ENCODE assay signal across 18 cellular contexts in genomic region chr12:77299001-77299400, GRCh38.
"Had no signal": no experiment of that assay in that cellular context is flagged by ENCODE, and none has a peak within 500 bp of the region (broad histone marks: within the 10 kb centered on the region; RNA-seq: fewer than 3 reads in every experiment).

No MANE protein-coding gene starts in this region.

- H3K4me1 ChIP-seq: tibial artery, vagina had no signal

- H3K4me3 Mint-ChIP-seq: activated naive CD8-positive, alpha-beta T cell treated with anti-CD3 and anti-CD28 coated beads, Interleukin-2, amount 50 U/mL, for 24 hours; activated T-cell treated with anti-CD3 and anti-CD28 coated beads, Interleukin-2, amount 50 U/mL, for 72 hours; immature natural killer cell; naive thymus-derived CD4-positive, alpha-beta T cell; T-helper 2 cell treated with Interferon-gamma antibody and Interleukin-4, amounts not matched to agents 5 μg/mL and 100 μg/mL, for 36 hours had no signal

- ATAC-seq: activated naive CD8-positive, alpha-beta T cell treated with anti-CD3 and anti-CD28 coated beads, Interleukin-2, amount 50 U/mL, for 24 hours; activated T-cell treated with anti-CD3 and anti-CD28 coated beads, Interleukin-2, amount 50 U/mL, for 72 hours; foreskin keratinocyte; naive thymus-derived CD4-positive, alpha-beta T cell had no signal

- DNase-seq: activated CD4-positive, alpha-beta T cell treated with anti-CD3 and anti-CD28 coated beads, Interleukin-2, amount 50 U/mL, for 4 hours; activated CD4-positive, CD25-positive, alpha-beta regulatory T cell treated with anti-CD3 and anti-CD28 coated beads, Interleukin-2, amount 50 U/mL, for 72 hours; activated naive CD8-positive, alpha-beta T cell treated with anti-CD3 and anti-CD28 coated beads, Interleukin-2, amount 50 U/mL, for 24 hours; activated T-cell treated with anti-CD3 and anti-CD28 coated beads, Interleukin-2, amount 50 U/mL, for 72 hours; caudate nucleus; effector CD4-positive, alpha-beta T cell; foreskin keratinocyte; immature natural killer cell; naive thymus-derived CD4-positive, alpha-beta T cell; posterior cingulate gyrus; stimulated activated CD4-positive, alpha-beta T cell treated with anti-CD3 and anti-CD28 coated beads, Interleukin-4, amount 100 ng/mL, for 4 hours; tibial artery had no signal

- H3K4me3 ChIP-seq: coronary artery, lung, skin epidermis, tibial artery, vagina had no signal

- H3K36me3 ChIP-seq: neutrophil, tibial artery, vagina had no signal

- H3K27ac ChIP-seq: coronary artery, foreskin keratinocyte, neutrophil, tibial artery, vagina had no signal

- H3K4me1 Mint-ChIP-seq: activated naive CD8-positive, alpha-beta T cell treated with anti-CD3 and anti-CD28 coated beads, Interleukin-2, amount 50 U/mL, for 24 hours; immature natural killer cell; naive thymus-derived CD4-positive, alpha-beta T cell had no signal

- H3K27ac Mint-ChIP-seq: activated naive CD8-positive, alpha-beta T cell treated with anti-CD3 and anti-CD28 coated beads, Interleukin-2, amount 50 U/mL, for 24 hours; activated T-cell treated with anti-CD3 and anti-CD28 coated beads, Interleukin-2, amount 50 U/mL, for 72 hours; immature natural killer cell; naive thymus-derived CD4-positive, alpha-beta T cell; T-helper 2 cell treated with Interferon-gamma antibody and Interleukin-4, amounts not matched to agents 5 μg/mL and 100 μg/mL, for 36 hours had no signal

- H3K27me3 ChIP-seq: foreskin keratinocyte, neutrophil, tibial artery, vagina had no signal

- H3K36me3 Mint-ChIP-seq: immature natural killer cell; naive thymus-derived CD4-positive, alpha-beta T cell had no signal

- H3K9me3 Mint-ChIP-seq: activated naive CD8-positive, alpha-beta T cell treated with anti-CD3 and anti-CD28 coated beads, Interleukin-2, amount 50 U/mL, for 24 hours; T-helper 2 cell treated with Interferon-gamma antibody and Interleukin-4, amounts not matched to agents 5 μg/mL and 100 μg/mL, for 36 hours had no signal

- H3K27me3 Mint-ChIP-seq: activated naive CD8-positive, alpha-beta T cell treated with anti-CD3 and anti-CD28 coated beads, Interleukin-2, amount 50 U/mL, for 24 hours had no signal

- H3K9me3 ChIP-seq: neutrophil, tibial artery, vagina had no signal
